10 cellular contexts compared by ENCODE assay signal in genomic region chr12:47801904-47802246, GRCh38. TPM values are rescaled to one million over a fixed set of nuclear protein-coding genes. Genes with fewer than 3 reads are reported as not detected.
DNase-seq lines count a peak whose midpoint lies in the region; ATAC-seq lines count a peak whose summit lies in the region.
"Had no signal": no experiment of that assay in that cellular context is flagged by ENCODE, and none has a peak within 500 bp of the region (broad histone marks: within the 10 kb centered on the region; RNA-seq: fewer than 3 reads in every experiment).

No MANE protein-coding gene starts in this region.

- peak overlapping the region; percentile 60 for H3K27ac ChIP-seq in muscle layer of duodenum (ENCODE audit: low read length)
- H3K27ac ChIP-seq in thymus (ENCODE audit: low read depth), result peak overlapping the region; percentile 46

- H3K27me3 ChIP-seq in adipocyte (replicated peaks; ENCODE audit: control insufficient read depth, insufficient read depth, low read length) (no peaks in the 10 kb centered on the region), muscle layer of duodenum (ENCODE audit: low read depth, low read length) (no peaks in the 10 kb centered on the region), thymus (ENCODE audit: control insufficient read depth, insufficient read depth) (no peaks in the 10 kb centered on the region)

- peaks cover 72% of the 10 kb centered on the region for H3K4me1 Mint-ChIP-seq in activated T-cell treated with anti-CD3 and anti-CD28 coated beads, Interleukin-2, amount 50 U/mL, for 72 hours (ENCODE audit: low read depth)

- H3K36me3 Mint-ChIP-seq in activated T-cell treated with anti-CD3 and anti-CD28 coated beads, Interleukin-2, amount 50 U/mL, for 72 hours (ENCODE audit: insufficient read depth in 2 of 2), result peaks cover 6 to 32% of the 10 kb centered on the region in 2 donors

- peak overlapping the region; percentile 90 for H3K27ac Mint-ChIP-seq in activated T-cell treated with anti-CD3 and anti-CD28 coated beads, Interleukin-2, amount 50 U/mL, for 72 hours

- H3K4me3 ChIP-seq in adipocyte (ENCODE audit: low read length), result no peak overlapping the region
- H3K4me3 ChIP-seq in muscle layer of duodenum (ENCODE audit: low read depth in 1 of 2, low read length in 2 of 2), result no peak overlapping the region
- no peak overlapping the region for H3K4me3 ChIP-seq in thymus (ENCODE audit: low read length)

- H3K4me3 Mint-ChIP-seq in activated T-cell treated with anti-CD3 and anti-CD28 coated beads, Interleukin-2, amount 50 U/mL, for 72 hours, result peak overlapping the region in 1 of 2 donors; percentile 54

- H3K4me1 ChIP-seq in adipocyte (ENCODE audit: control insufficient read depth, insufficient read depth, low read length), result peaks cover 69% of the 10 kb centered on the region
- peaks cover 54 to 86% of the 10 kb centered on the region in 2 donors for H3K4me1 ChIP-seq in muscle layer of duodenum (ENCODE audit: control insufficient read depth in 1 of 2, insufficient read depth in 2 of 2, low read length in 2 of 2)
- peaks cover 81% of the 10 kb centered on the region for H3K4me1 ChIP-seq in thymus (ENCODE audit: control insufficient read depth, insufficient read depth, low read length)

- H3K9me3 Mint-ChIP-seq in activated T-cell treated with anti-CD3 and anti-CD28 coated beads, Interleukin-2, amount 50 U/mL, for 72 hours, result no peaks in the 10 kb centered on the region

- no peaks in the 10 kb centered on the region for H3K27me3 Mint-ChIP-seq in activated T-cell treated with anti-CD3 and anti-CD28 coated beads, Interleukin-2, amount 50 U/mL, for 72 hours (ENCODE audit: low read depth)

- no peak for DNase-seq in activated T-cell treated with anti-CD3 and anti-CD28 coated beads, Interleukin-2, amount 50 U/mL, for 72 hours
- DNase-seq in activated T-cell treated with anti-CD3 and anti-CD28 coated beads, Interleukin-2, amount 50 U/mL, for 48 hours, result no peak
- DNase-seq in adipocyte (ENCODE audit: low read depth) (no peak), NCI-H774 (lab: John Stamatoyannopoulos, UW) (no peak), KG1 (lab: John Stamatoyannopoulos, UW) (no peak)
- DNase-seq: activated T-cell treated with anti-CD3 and anti-CD28 coated beads for 4 hours, NCI-H524 had no signal

- 75% methylated on average over 9 of the region's 9 CpGs for WGBS in thymus

- H3K9me3 ChIP-seq in adipocyte (ENCODE audit: control insufficient read depth, low read length), result no peaks in the 10 kb centered on the region
- no peaks in the 10 kb centered on the region for H3K9me3 ChIP-seq in muscle layer of duodenum (ENCODE audit: control insufficient read depth in 1 of 2, low read length in 2 of 2)
- H3K9me3 ChIP-seq in thymus (ENCODE audit: control insufficient read depth), result no peaks in the 10 kb centered on the region

- peaks cover 39% of the 10 kb centered on the region for H3K36me3 ChIP-seq in adipocyte (ENCODE audit: control insufficient read depth, insufficient read depth, low read length, severe bottlenecking)
- H3K36me3 ChIP-seq in muscle layer of duodenum (ENCODE audit: control insufficient read depth in 1 of 2, insufficient read depth in 2 of 2, low read length in 2 of 2), result peaks cover 9 to 11% of the 10 kb centered on the region in 2 donors
- peaks cover 88% of the 10 kb centered on the region for H3K36me3 ChIP-seq in thymus (ENCODE audit: control insufficient read depth, insufficient read depth)

- ATAC-seq in activated T-cell treated with anti-CD3 and anti-CD28 coated beads, Interleukin-2, amount 50 U/mL, for 72 hours (replicated peaks in 1 of 2), result no peak
- no peak for ATAC-seq in GM18907 (IDR thresholded peaks at IDR 0.05; ENCODE audit: unreplicated experiment)

- H3K9ac ChIP-seq in adipocyte (ENCODE audit: low read length), result peak overlapping the region; percentile 70

RNA-seq across cellular contexts. Expression of gene HDAC7, which starts 17.8 kb away (rescaled TPM):
- 100 to 1,000 TPM; 288 to 350 TPM for total RNA-seq in activated T-cell treated with anti-CD3 and anti-CD28 coated beads, Interleukin-2, amount 50 U/mL, for 72 hours
- 130 TPM for polyA plus RNA-seq in thymus

RNA-seq across cellular contexts. Expression of gene SLC48A1, which starts 28.8 kb away (rescaled TPM):
- 10 to 100 TPM; 14.6 to 15.2 TPM for total RNA-seq in activated T-cell treated with anti-CD3 and anti-CD28 coated beads, Interleukin-2, amount 50 U/mL, for 72 hours
- 9.3 TPM for polyA plus RNA-seq in thymus

RNA-seq across cellular contexts. Expression of gene RAPGEF3, which starts 43.2 kb away (rescaled TPM):
- total RNA-seq in activated T-cell treated with anti-CD3 and anti-CD28 coated beads, Interleukin-2, amount 50 U/mL, for 72 hours, result 1 to 10 TPM in 1 of 2 donors, under 1 TPM in 1; 0.62 to 1.4 TPM
- 20.9 TPM for polyA plus RNA-seq in thymus
